23 cellular contexts compared by ENCODE assay signal in the genomic region with DNA sequence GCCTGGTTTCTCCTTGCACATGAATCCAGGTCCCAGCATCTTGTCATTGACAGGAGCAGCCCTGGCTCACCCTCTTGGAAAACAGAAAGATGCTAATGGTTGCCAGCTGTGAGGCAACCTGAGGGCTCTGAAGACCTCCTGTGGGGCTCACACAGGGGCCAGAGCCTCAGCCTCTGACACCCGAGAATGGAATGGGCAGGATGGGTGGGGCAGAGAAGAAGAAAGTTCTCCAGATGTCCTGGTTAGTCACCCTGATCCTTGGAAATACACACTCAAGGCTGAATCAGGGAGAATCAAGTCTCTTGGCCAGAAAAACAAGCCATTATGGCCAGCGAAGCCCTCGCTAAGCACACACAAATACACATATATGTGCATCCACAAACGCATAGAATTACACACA. TPM values are rescaled to one million over a fixed set of nuclear protein-coding genes. Genes with fewer than 3 reads are reported as not detected.
DNase-seq lines count a peak whose midpoint lies in the region; ATAC-seq and TF ChIP-seq lines count a peak whose summit lies in the region.
"Had no signal": no experiment of that assay in that cellular context is flagged by ENCODE, and none has a peak within 500 bp of the region (broad histone marks: within the 10 kb centered on the region; RNA-seq: fewer than 3 reads in every experiment).

No MANE protein-coding gene starts in this region.

- no peaks in the 10 kb centered on the region for H3K36me3 ChIP-seq in gastroesophageal sphincter
- H3K36me3 ChIP-seq: BLaER1 treated with 17β-estradiol and CSF1 and Interleukin-3, amounts not matched to agents 10 nM and 100 nM; cardiac muscle cell; Peyer's patch; upper lobe of right lung had no signal

- in situ Hi-C loops in astrocyte of the spinal cord (cut with HindIII; ENCODE audit: low sequenced_read_pairs), result no loop called here

- WGBS in gastroesophageal sphincter (ENCODE audit: low coverage in 1 of 2), 2 donors, result 67% methylated on average over 3 of the region's 4 CpGs; no CpG with 5 or more reads in 1 of the 2 donors

- no peaks in the 10 kb centered on the region for H3K27me3 ChIP-seq in gastroesophageal sphincter
- H3K27me3 ChIP-seq: cardiac muscle cell, Peyer's patch, upper lobe of right lung had no signal

- ATAC-seq in gastroesophageal sphincter (peak; percentile 72), GM18502 (IDR thresholded peaks at IDR 0.05; ENCODE audit: poor library complexity, unreplicated experiment) (no peak), HG03108 (IDR thresholded peaks at IDR 0.05; ENCODE audit: unreplicated experiment) (no peak), HG03457 (IDR thresholded peaks at IDR 0.05; ENCODE audit: unreplicated experiment) (no peak), HG02623 (IDR thresholded peaks at IDR 0.05; ENCODE audit: unreplicated experiment) (no peak)
- ATAC-seq: activated CD4-positive, CD25-positive, alpha-beta regulatory T cell treated with anti-CD3 and anti-CD28 coated beads, Interleukin-2, amount 50 U/mL, for 24 hours; left colon; stimulated activated naive CD8-positive, alpha-beta T cell treated with anti-CD3 and anti-CD28 coated beads, Interleukin-15, Interleukin-2, amounts not matched to agents 100 U/mL and 50 U/mL, for 24 hours had no signal

- no peak overlapping the region for H3K27ac ChIP-seq in gastroesophageal sphincter
- H3K27ac ChIP-seq: BLaER1 treated with 17β-estradiol and CSF1 and Interleukin-3, amounts not matched to agents 10 nM and 100 nM; cardiac muscle cell; parathyroid adenoma; Peyer's patch; upper lobe of right lung had no signal

- DNase-seq in AG10803 (ENCODE audit: low read depth), result peak; percentile 90
- DNase-seq in HS-27A (ENCODE audit: low read depth), result peak; percentile 57
- peak; percentile 68 for DNase-seq in astrocyte of the spinal cord (ENCODE audit: low read depth, low spot score)
- DNase-seq: activated naive CD4-positive, alpha-beta T cell treated with anti-CD3 and anti-CD28 coated beads for 36 hours; DMS53; endodermal cell; hypothalamus; left colon; NCI-H2081; NCI-H69; Peyer's patch; stimulated activated naive CD8-positive, alpha-beta T cell treated with anti-CD3 and anti-CD28 coated beads, Interleukin-15, Interleukin-2, amounts not matched to agents 100 U/mL and 50 U/mL, for 24 hours; upper lobe of right lung had no signal

- no peak for TF ChIP-seq EP300 in gastroesophageal sphincter (IDR thresholded peaks at IDR 0.05)

- TF ChIP-seq CTCF in AG10803 (conservative IDR thresholded peaks at IDR 0.05; ENCODE audit: low read length) (no peak), astrocyte of the spinal cord (IDR thresholded peaks at IDR 0.05; ENCODE audit: low read depth, low read length) (no peak), gastroesophageal sphincter (IDR thresholded peaks at IDR 0.05) (no peak)

- H3K9me3 ChIP-seq in gastroesophageal sphincter, result no peaks in the 10 kb centered on the region
- H3K9me3 ChIP-seq: BLaER1 treated with 17β-estradiol and CSF1 and Interleukin-3, amounts not matched to agents 10 nM and 100 nM; Peyer's patch; upper lobe of right lung had no signal

- H3K4me3 ChIP-seq in AG10803 (ENCODE audit: low read length) (no peak overlapping the region), astrocyte of the spinal cord (ENCODE audit: low read depth, low read length) (no peak overlapping the region), gastroesophageal sphincter (no peak overlapping the region)
- H3K4me3 ChIP-seq: BLaER1 treated with 17β-estradiol and CSF1 and Interleukin-3, amounts not matched to agents 10 nM and 100 nM; cardiac muscle cell; Peyer's patch; upper lobe of right lung had no signal

- no peaks in the 10 kb centered on the region for H3K4me1 ChIP-seq in gastroesophageal sphincter
- H3K4me1 ChIP-seq: parathyroid adenoma, Peyer's patch, upper lobe of right lung had no signal

- TF ChIP-seq POLR2A in gastroesophageal sphincter (IDR thresholded peaks at IDR 0.05), result no peak

RNA-seq across cellular contexts. Expression of gene SPATA31E1, which starts 32.3 kb away (rescaled TPM):
- total RNA-seq in gastroesophageal sphincter, result not detected
- total RNA-seq: activated naive CD4-positive, alpha-beta T cell treated with anti-CD3 and anti-CD28 coated beads for 36 hours; cardiac muscle cell; endodermal cell; left colon; Peyer's patch; T-helper 1 cell treated with Interleukin-12 subunit alpha and Interleukin-12 subunit beta and Interleukin-4 antibody, amounts not matched to agents 30 ng/mL and 1 ng/mL, for 36 hours; upper lobe of right lung had no signal
